ENCODE assay signal across 22 cellular contexts in the genomic region with DNA sequence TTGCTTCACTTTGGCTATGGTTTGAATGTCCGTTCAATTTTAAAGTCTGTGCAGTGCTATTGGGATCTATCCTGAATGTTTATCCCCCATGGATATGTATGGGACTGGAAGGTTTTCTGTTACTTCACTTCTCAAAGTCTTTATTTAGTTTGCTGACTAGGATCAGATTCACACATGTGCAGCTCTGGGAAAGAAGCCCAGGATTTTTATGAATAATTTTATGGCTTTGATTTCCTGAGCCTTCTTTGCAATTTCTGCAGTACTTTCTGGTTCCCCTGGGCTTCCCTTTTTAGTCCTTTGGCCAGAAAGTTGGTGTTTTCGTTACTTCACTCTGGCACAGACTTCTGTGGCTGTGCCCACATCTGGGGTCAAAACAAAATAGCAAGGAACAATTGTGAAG.
DNase-seq lines count a peak whose midpoint lies in the region; ATAC-seq, FAIRE-seq and TF ChIP-seq lines count a peak whose summit lies in the region.
"Had no signal": no experiment of that assay in that cellular context is flagged by ENCODE, and none has a peak within 500 bp of the region (broad histone marks: within the 10 kb centered on the region; RNA-seq: fewer than 3 reads in every experiment).

No MANE protein-coding gene starts in this region.

- H3K9me2 ChIP-seq in GM23248 (ENCODE audit: insufficient read depth) = no peaks in the 10 kb centered on the region

- no peaks in the 10 kb centered on the region for H3K27me3 ChIP-seq in GM23248 (replicated peaks; ENCODE audit: insufficient read depth)
- no peaks in the 10 kb centered on the region for H3K27me3 ChIP-seq in aorta (ENCODE audit: control insufficient read depth in 1 of 2, insufficient read depth in 2 of 2, low read length in 1 of 2)
- no peaks in the 10 kb centered on the region for H3K27me3 ChIP-seq in ascending aorta
- H3K27me3 ChIP-seq: dorsolateral prefrontal cortex had no signal

- H3F3A ChIP-seq in GM23248 (ENCODE audit: insufficient read depth) = no peaks in the 10 kb centered on the region

- DNase-seq in GM23248 (peak; percentile 49), middle frontal gyrus (ENCODE audit: extremely low spot score, low spot score) (peak; percentile 58), aorta (no peak), ascending aorta (ENCODE audit: low spot score in 2 of 2) (no peak), activated T-cell treated with anti-CD3 and anti-CD28 coated beads for 4 hours (no peak)
- DNase-seq: activated CD8-positive, alpha-beta T cell treated with anti-CD3 and anti-CD28 coated beads for 36 hours; activated T-cell treated with anti-CD3 and anti-CD28 coated beads, Interleukin-2, amount 50 U/mL, for 48 hours; CD4-positive, alpha-beta memory T cell; DMS53; dorsolateral prefrontal cortex; H9; hypothalamus; kidney glomerular epithelial cell; NCI-H146; NCI-H226; nucleus accumbens had no signal

- H3K27ac ChIP-seq in GM23248 = no peak overlapping the region
- H3K27ac ChIP-seq in aorta (ENCODE audit: low read depth in 1 of 2, low read length in 2 of 2) = no peak overlapping the region
- no peak overlapping the region for H3K27ac ChIP-seq in ascending aorta

- H2AFZ ChIP-seq in GM23248 = peak overlapping the region; percentile 36; the same call in 1 of the 2 replicates

- no peaks in the 10 kb centered on the region for H3K79me2 ChIP-seq in GM23248 (ENCODE audit: insufficient read depth)

- H3K36me3 ChIP-seq in GM23248 (ENCODE audit: low read depth) = no peaks in the 10 kb centered on the region
- no peaks in the 10 kb centered on the region for H3K36me3 ChIP-seq in aorta (ENCODE audit: control insufficient read depth in 1 of 2, insufficient read depth in 2 of 2, low read length in 1 of 2)
- H3K36me3 ChIP-seq in ascending aorta = no peaks in the 10 kb centered on the region

- H3K4me2 ChIP-seq in GM23248 (ENCODE audit: unreplicated experiment) = no peak overlapping the region

- ATAC-seq in aorta (ENCODE audit: low FRiP score) (peak; percentile 63), GM18858 (IDR thresholded peaks at IDR 0.05; ENCODE audit: unreplicated experiment) (no peak)
- ATAC-seq: activated CD8-positive, alpha-beta T cell treated with anti-CD3 and anti-CD28 coated beads for 36 hours; esophagus mucosa; WTC11 had no signal

- no peak overlapping the region for H3K4me3 ChIP-seq in GM23248
- no peak overlapping the region for H3K4me3 ChIP-seq in aorta (ENCODE audit: low read length in 2 of 2)
- H3K4me3 ChIP-seq in ascending aorta = no peak overlapping the region
- H3K4me3 ChIP-seq: dorsolateral prefrontal cortex had no signal

- no peak overlapping the region for H3K9ac ChIP-seq in GM23248

- 8 to 10% methylated on average over 2 of the region's 2 CpGs for WGBS in GM23248 (ENCODE audit: low coverage in 1 of 2, low lambda C conversion rate in 2 of 2, missing lambda C conversion rate in 2 of 2), 2 experiments
- 3 to 8% methylated on average over 2 of the region's 2 CpGs for WGBS in aorta, 2 donors

- in situ Hi-C loops in GM23248 (cut with MboI) = no loop called here

- H3K4me1 ChIP-seq in GM23248 (ENCODE audit: insufficient read depth) (0 out of 2 replicates have a peak, but pooled peaks cover 5% of the 10 kb centered on the region), aorta (ENCODE audit: control insufficient read depth in 1 of 2, insufficient read depth in 2 of 2, low read length in 2 of 2) (peaks cover 0 to 3% of the 10 kb centered on the region in 2 donors), ascending aorta (peaks cover 0 to 2% of the 10 kb centered on the region in 2 donors)

- intact Hi-C loops in aorta (cut with DNase I) = no loop called here
- intact Hi-C loops in ascending aorta (cut with DNase I) = no loop called here

- H4K20me1 ChIP-seq in GM23248 (ENCODE audit: insufficient read depth) = no peaks in the 10 kb centered on the region

- TF ChIP-seq CTCF in ascending aorta (IDR thresholded peaks at IDR 0.05) = no peak

- H3K9me3 ChIP-seq in GM23248 (ENCODE audit: low read depth) (no peaks in the 10 kb centered on the region), aorta (ENCODE audit: control insufficient read depth, low read length) (no peaks in the 10 kb centered on the region), ascending aorta (no peaks in the 10 kb centered on the region)

- FAIRE-seq in endometrium (lab: Jason Lieb, UNC) = peak; percentile 85
- FAIRE-seq: bronchial epithelial cell, GM18507 had no signal

Comparison
In these comparisons a context has a peak if more than half of its experiments do, and no peak if none do; other contexts are left out.
1. DNase-seq: peak in GM23248 (single experiment) and middle frontal gyrus (single experiment); none in aorta (0 of 2), ascending aorta (0 of 2) and activated T-cell treated with anti-CD3 and anti-CD28 coated beads for 4 hours (single experiment).